1 cellular context compared by ENCODE assay signal in the genomic region with DNA sequence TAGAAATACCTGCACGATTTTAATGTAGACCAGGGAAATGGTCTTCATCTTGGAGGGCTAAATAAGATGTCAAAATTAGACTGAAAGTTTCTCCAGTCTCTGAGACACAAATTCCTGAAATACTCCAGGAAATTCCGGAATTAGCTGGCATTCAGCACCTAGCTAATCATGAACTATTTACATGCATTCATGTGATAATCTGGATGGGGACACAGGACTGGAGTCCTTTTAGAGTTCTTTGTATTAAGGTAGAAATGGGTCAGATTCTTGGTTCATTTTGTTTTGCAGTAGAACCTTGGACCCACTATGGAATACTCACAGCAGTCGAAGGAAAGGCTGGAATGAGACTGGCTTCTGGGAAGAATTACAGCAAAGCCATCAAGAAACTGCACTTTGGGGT.
TF ChIP-seq lines count a peak whose summit lies in the region.

No MANE protein-coding gene starts in this region.

TF ChIP-seq in H1, 55 proteins besides CTCF, POLR2A, EP300 and RAD21 (continued from another document):
- TF ChIP-seq JUND (IDR thresholded peaks at IDR 0.05; ENCODE audit: low read length) = no peak
- TF ChIP-seq SP1 (IDR thresholded peaks at IDR 0.05; ENCODE audit: low read depth, low read length) = peak; percentile 60; the same call in 1 of the 2 replicates
